Comparison of ENCODE assay signal across 23 cellular contexts in genomic region chr17:57545836-57546305, GRCh38.
A peak's percentile ranks its signal among the peaks of the same experiment; 100 is the strongest.
DNase-seq lines count a peak whose midpoint lies in the region; ATAC-seq and TF ChIP-seq lines count a peak whose summit lies in the region.
"Had no signal": no experiment of that assay in that cellular context is flagged by ENCODE, and none has a peak within 500 bp of the region (broad histone marks: within the 10 kb centered on the region; RNA-seq: fewer than 3 reads in every experiment).

No MANE protein-coding gene starts in this region.

- H3K4me3 Mint-ChIP-seq in endodermal cell, result no peak overlapping the region
- H3K4me3 Mint-ChIP-seq: activated CD4-positive, alpha-beta T cell treated with anti-CD3 and anti-CD28 coated beads for 36 hours; natural killer cell had no signal

- TF ChIP-seq POLR2A in sigmoid colon (IDR thresholded peaks at IDR 0.05), result no peak

- no peak for ATAC-seq in HG03442 (IDR thresholded peaks at IDR 0.05; ENCODE audit: unreplicated experiment)
- ATAC-seq: A549; activated CD4-positive, alpha-beta T cell treated with anti-CD3 and anti-CD28 coated beads for 36 hours; HCT116; natural killer cell; psoas muscle had no signal

- intact Hi-C loops in sigmoid colon (cut with DNase I), result loop anchor here (10.0 kb wide), 1 partner anchor 291 kb away; the partner anchor contains the start of gene MSI2

- H3K9me3 ChIP-seq in endodermal cell (ENCODE audit: control insufficient read depth, low read length), result no peaks in the 10 kb centered on the region
- H3K9me3 ChIP-seq in sigmoid colon, result no peaks in the 10 kb centered on the region
- H3K9me3 ChIP-seq: A549, psoas muscle had no signal

- peaks cover 28% of the 10 kb centered on the region for H3K4me1 ChIP-seq in endodermal cell (ENCODE audit: control insufficient read depth, insufficient read depth, low read length)
- peaks cover 0 to 19% (median 17%) of the 10 kb centered on the region in 4 donors for H3K4me1 ChIP-seq in sigmoid colon

- H3K36me3 ChIP-seq in endodermal cell (ENCODE audit: control insufficient read depth, insufficient read depth, low read length), result no peaks in the 10 kb centered on the region
- no peaks in the 10 kb centered on the region for H3K36me3 ChIP-seq in sigmoid colon

- H3K36me3 Mint-ChIP-seq in endodermal cell (ENCODE audit: low read depth), result no peaks in the 10 kb centered on the region
- H3K36me3 Mint-ChIP-seq: natural killer cell had no signal

- TF ChIP-seq EP300 in sigmoid colon (IDR thresholded peaks at IDR 0.05), result no peak

- H3K27ac ChIP-seq in endodermal cell (ENCODE audit: low read depth, low read length) (peak overlapping the region; percentile 77), sigmoid colon (no peak overlapping the region)
- H3K27ac ChIP-seq: A549, C4-2B, epithelial cell of prostate, RWPE1 had no signal

- H3K4me1 Mint-ChIP-seq in endodermal cell, result peaks cover 79% of the 10 kb centered on the region

- 70 to 87% methylated on average over 10 to 16 of the region's 16 CpGs for WGBS in endodermal cell (ENCODE audit: insufficient coverage in 1 of 2, insufficient read length in 1 of 2), 2 experiments
- 89 to 96% methylated on average over 16 of the region's 16 CpGs for WGBS in sigmoid colon, 2 donors

- TF ChIP-seq CTCF in endodermal cell (conservative IDR thresholded peaks at IDR 0.05) (no peak), sigmoid colon (IDR thresholded peaks at IDR 0.05) (no peak)

- no peak overlapping the region for H3K27ac Mint-ChIP-seq in endodermal cell
- H3K27ac Mint-ChIP-seq: activated CD4-positive, alpha-beta T cell treated with anti-CD3 and anti-CD28 coated beads for 36 hours; natural killer cell had no signal

- H3K4me3 ChIP-seq in endodermal cell (ENCODE audit: low read length) (no peak overlapping the region), sigmoid colon (no peak overlapping the region)
- H3K4me3 ChIP-seq: A549, psoas muscle, smooth muscle cell had no signal

- DNase-seq in NCI-H82 (lab: John Stamatoyannopoulos, UW), result peak; percentile 92
- no peak for DNase-seq in NCI-H82 treated with DMSO at 0.1 percent for 48 hours (lab: John Stamatoyannopoulos, UW; ENCODE audit: unreplicated experiment)
- peak; percentile 59 for DNase-seq in NCI-H510A treated with DMSO at 0.1 percent for 48 hours (lab: John Stamatoyannopoulos, UW)
- DNase-seq in endodermal cell, result no peak
- DNase-seq in NAMALWA (ENCODE audit: low spot score), result no peak
- DNase-seq in amniotic stem cell (lab: John Stamatoyannopoulos, UW), result no peak
- DNase-seq in sigmoid colon, result no peak
- DNase-seq: activated CD4-positive, alpha-beta T cell treated with anti-CD3 and anti-CD28 coated beads for 36 hours; dermis blood vessel endothelial cell; DMS 273 treated with DMSO at 0.1 percent for 48 hours; foreskin melanocyte; IMR-90; kidney glomerular epithelial cell; natural killer cell; psoas muscle; stimulated activated CD4-positive, alpha-beta T cell treated with anti-CD3 and anti-CD28 coated beads, Interleukin-4, amount 100 ng/mL, for 24 hours had no signal

- H3K27me3 ChIP-seq in endodermal cell (ENCODE audit: control insufficient read depth, insufficient read depth, low read length, poor library complexity, severe bottlenecking) (no peaks in the 10 kb centered on the region), sigmoid colon (no peaks in the 10 kb centered on the region)

- no peaks in the 10 kb centered on the region for H3K9me3 Mint-ChIP-seq in endodermal cell
- H3K9me3 Mint-ChIP-seq: natural killer cell had no signal

- no peaks in the 10 kb centered on the region for H3K27me3 Mint-ChIP-seq in endodermal cell (ENCODE audit: insufficient read depth)
- H3K27me3 Mint-ChIP-seq: activated CD4-positive, alpha-beta T cell treated with anti-CD3 and anti-CD28 coated beads for 36 hours had no signal

- H3K9ac ChIP-seq in endodermal cell (ENCODE audit: extremely low read depth, low read length, poor library complexity, severe bottlenecking), result no peak overlapping the region

Comparison
In these comparisons a context has a peak if more than half of its experiments do, and no peak if none do; other contexts are left out.
1. DNase-seq: peak in NCI-H82 (single experiment) and NCI-H510A treated with DMSO at 0.1 percent for 48 hours (single experiment); none in NCI-H82 treated with DMSO at 0.1 percent for 48 hours (single experiment), endodermal cell (single experiment), NAMALWA (single experiment), amniotic stem cell (single experiment) and sigmoid colon (single experiment).